ENCODE assay signal across 3 cellular contexts in genomic region chr6:160348552-160349441, GRCh38.
TF ChIP-seq lines count a peak whose summit lies in the region.

No MANE protein-coding gene starts in this region.

TF ChIP-seq in A549, 52 proteins besides CTCF, POLR2A, EP300 and RAD21:
- TF ChIP-seq CBX8 (IDR thresholded peaks at IDR 0.05): no peak
- peak; percentile 41; the same call in 1 of the 2 replicates for TF ChIP-seq MAX (IDR thresholded peaks at IDR 0.05)
- 0 out of 2 replicates have a peak, but pooled peaks have one; percentile 23 for TF ChIP-seq PHF8 (IDR thresholded peaks at IDR 0.05; ENCODE audit: borderline replicate concordance, low read depth)

TF ChIP-seq in IMR-90, 13 proteins besides CTCF, POLR2A, EP300 and RAD21:
- TF ChIP-seq MAZ (IDR thresholded peaks at IDR 0.05; ENCODE audit: borderline replicate concordance, low read depth, low read length) (no peak), BHLHE40 (IDR thresholded peaks at IDR 0.05; ENCODE audit: low read depth, low read length) (no peak), SMC3 (IDR thresholded peaks at IDR 0.05; ENCODE audit: low read depth, low read length) (no peak), MAFK (IDR thresholded peaks at IDR 0.05; ENCODE audit: low read depth, low read length) (no peak), RCOR1 (IDR thresholded peaks at IDR 0.05; ENCODE audit: insufficient replicate concordance, low read length) (no peak), RFX5 (IDR thresholded peaks at IDR 0.05; ENCODE audit: low read depth, low read length) (no peak)
TF ChIP-seq in IMR-90: peak in this region for 0.

TF ChIP-seq in endothelial cell of umbilical vein, 7 proteins besides CTCF, POLR2A, EP300 and RAD21:
- TF ChIP-seq FOS (IDR thresholded peaks at IDR 0.05; ENCODE audit: borderline replicate concordance, insufficient read depth, low read length): no peak
- no peak for TF ChIP-seq MYC (IDR thresholded peaks at IDR 0.05; ENCODE audit: low read depth, low read length)
- no peak for TF ChIP-seq GATA2 (IDR thresholded peaks at IDR 0.05; ENCODE audit: insufficient read depth, insufficient read length, low read depth, low read length)
- no peak for TF ChIP-seq MAX (IDR thresholded peaks at IDR 0.05; ENCODE audit: insufficient read depth, insufficient read length)
- no peak for TF ChIP-seq POLR2AphosphoS5 (IDR thresholded peaks at IDR 0.05; ENCODE audit: insufficient read depth, low read depth, low read length)
- TF ChIP-seq EZH2 (IDR thresholded peaks at IDR 0.05; ENCODE audit: borderline replicate concordance, low read depth, low read length, severe bottlenecking): no peak
- TF ChIP-seq JUN (IDR thresholded peaks at IDR 0.05; ENCODE audit: borderline replicate concordance, insufficient read depth, insufficient read length, low read depth): no peak
